In the genomic region with DNA sequence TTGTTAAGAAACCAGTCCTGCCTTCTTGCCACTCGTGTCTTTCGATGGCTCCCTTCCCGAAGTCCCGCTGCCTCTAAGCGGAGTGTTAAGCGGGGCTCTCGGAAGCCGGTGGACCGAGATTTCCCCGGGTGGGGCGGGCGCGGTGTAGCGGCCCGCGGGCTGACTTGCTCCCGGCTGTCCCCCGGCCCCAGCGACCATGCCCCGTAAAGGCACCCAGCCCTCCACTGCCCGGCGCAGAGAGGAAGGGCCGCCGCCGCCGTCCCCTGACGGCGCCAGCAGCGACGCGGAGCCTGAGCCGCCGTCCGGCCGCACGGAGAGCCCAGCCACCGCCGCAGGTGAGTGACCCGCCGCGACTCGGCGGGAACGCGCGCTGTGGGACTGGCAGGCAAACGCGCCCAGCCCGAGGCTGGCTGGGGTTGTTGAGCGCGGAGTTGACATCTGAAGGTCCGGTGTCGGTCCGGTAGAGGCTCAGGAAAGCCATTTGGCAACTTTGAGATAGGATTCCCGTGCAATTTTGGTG, we compare ENCODE assay signal across 8 cellular contexts. TPM values are rescaled to one million over a fixed set of nuclear protein-coding genes. Genes with fewer than 3 reads are reported as not detected.
DNase-seq lines count a peak whose midpoint lies in the region; ATAC-seq, FAIRE-seq and TF ChIP-seq lines count a peak whose summit lies in the region.

No MANE protein-coding gene starts in this region.

- peak overlapping the region; percentile 90 for H3K4me3 ChIP-seq in A549
- H3K4me3 ChIP-seq in SJSA1, result peak overlapping the region; percentile 61
- H3K4me3 ChIP-seq in liver (ENCODE audit: low read depth in 1 of 3, low read length in 3 of 3), result peak overlapping the region; percentile 77 to 99 (median 95)

- TF ChIP-seq EP300 in A549 (IDR thresholded peaks at IDR 0.05), result no peak

- H3K27ac Mint-ChIP-seq in central memory CD8-positive, alpha-beta T cell (ENCODE audit: low read depth), result peak overlapping the region; percentile 98
- peak overlapping the region; percentile 100 for H3K27ac Mint-ChIP-seq in stimulated activated effector memory CD8-positive, alpha-beta T cell treated with anti-CD3 and anti-CD28 coated beads, Interleukin-12 subunit alpha, Interleukin-12 subunit beta, amount 100 ng/mL, for 72 hours

- CTCF ChIA-PET in A549 (lab: Yijun Ruan, JAX), result interaction anchor here (1.0 to 1.4 kb wide), 2 partner anchors 10 to 11 kb away, joined by 3 to 12 read pairs; no protein-coding TSS in a partner anchor

- peak overlapping the region; percentile 89 to 94 for H3K9ac ChIP-seq in liver (ENCODE audit: low read depth in 1 of 2, low read length in 2 of 2)

- no peaks in the 10 kb centered on the region for H3K9me3 Mint-ChIP-seq in central memory CD8-positive, alpha-beta T cell
- no peaks in the 10 kb centered on the region for H3K9me3 Mint-ChIP-seq in stimulated activated effector memory CD8-positive, alpha-beta T cell treated with anti-CD3 and anti-CD28 coated beads, Interleukin-12 subunit alpha, Interleukin-12 subunit beta, amount 100 ng/mL, for 72 hours

- H3K27me3 Mint-ChIP-seq in central memory CD8-positive, alpha-beta T cell, result peaks cover 10% of the 10 kb centered on the region

- H3K4me1 ChIP-seq in A549 (peaks cover 27% of the 10 kb centered on the region), SJSA1 (replicated peaks) (peaks cover 12% of the 10 kb centered on the region), liver (ENCODE audit: control insufficient read depth in 4 of 4, insufficient read depth in 4 of 4, low read length in 3 of 4) (peaks cover 6 to 29% (median 13%) of the 10 kb centered on the region in 4 donors)

- no peak for TF ChIP-seq RAD21 in A549 (conservative IDR thresholded peaks at IDR 0.05 in 1 of 2, IDR thresholded peaks at IDR 0.05 in 1 of 2)
- TF ChIP-seq RAD21 in liver (IDR thresholded peaks at IDR 0.05), result no peak

- no peak for DNase-seq in A549 (ENCODE audit: low read depth in 1 of 2, low spot score in 1 of 2)
- peak in 1 of 2 experiments; percentile 55 for DNase-seq in SJSA1 (ENCODE audit: low read depth in 1 of 2, low spot score in 2 of 2)
- DNase-seq in central memory CD8-positive, alpha-beta T cell (ENCODE audit: low spot score in 2 of 2), result no peak
- DNase-seq in stimulated activated effector memory CD8-positive, alpha-beta T cell treated with anti-CD3 and anti-CD28 coated beads, Interleukin-12 subunit alpha, Interleukin-12 subunit beta, amount 100 ng/mL, for 72 hours (ENCODE audit: low spot score in 2 of 2), result peak; percentile 15 to 65
- DNase-seq in DMS114 treated with DMSO at 0.1 percent for 48 hours (lab: John Stamatoyannopoulos, UW; ENCODE audit: unreplicated experiment), result no peak
- DNase-seq in HTR-8/SVneo (ENCODE audit: insufficient read length, low spot score), result no peak

- FAIRE-seq in A549 (lab: Jason Lieb, UNC) (no peak), HTR-8/SVneo (lab: Jason Lieb, UNC) (no peak)

- peak overlapping the region; percentile 95 for H3K4me3 Mint-ChIP-seq in central memory CD8-positive, alpha-beta T cell
- peak overlapping the region; percentile 96 for H3K4me3 Mint-ChIP-seq in stimulated activated effector memory CD8-positive, alpha-beta T cell treated with anti-CD3 and anti-CD28 coated beads, Interleukin-12 subunit alpha, Interleukin-12 subunit beta, amount 100 ng/mL, for 72 hours

- TF ChIP-seq POLR2A in A549 (IDR thresholded peaks at IDR 0.05; ENCODE audit: low read length), result no peak

- H3K9me3 ChIP-seq in A549 (no peaks in the 10 kb centered on the region), SJSA1 (replicated peaks) (no peaks in the 10 kb centered on the region), liver (ENCODE audit: control insufficient read depth in 4 of 4, low read length in 3 of 4) (no peaks in the 10 kb centered on the region)

- TF ChIP-seq CTCF in A549 (IDR thresholded peaks at IDR 0.05) (no peak), liver (IDR thresholded peaks at IDR 0.05; ENCODE audit: low read depth, low read length, missing input control) (no peak)

- H3K27ac ChIP-seq in A549 (peak overlapping the region; percentile 92 to 95), SJSA1 (peak overlapping the region; percentile 90), liver (ENCODE audit: low read depth in 1 of 2, low read length in 2 of 2) (peak overlapping the region; percentile 68 to 85)

- POLR2A ChIA-PET in A549 (lab: Yijun Ruan, JAX), result interaction anchor here (0.7 to 1.4 kb wide), 2 partner anchors 10 to 49 kb away, joined by 3 to 8 read pairs; a partner anchor contains a TSS

- WGBS in A549 (ENCODE audit: missing lambda C conversion rate), result 2% methylated on average over 33 of the region's 55 CpGs
- under 1% methylated on average over 55 of the region's 55 CpGs for WGBS in liver

- H3K4me2 ChIP-seq in A549, result peak overlapping the region; percentile 82

- peaks cover 62% of the 10 kb centered on the region for H3K36me3 ChIP-seq in SJSA1
- H3K36me3 ChIP-seq in liver (ENCODE audit: control insufficient read depth in 4 of 4, insufficient read depth in 3 of 4, low read depth in 1 of 4, low read length in 3 of 4), result no peaks in the 10 kb centered on the region

- peak; percentile 24 to 32 for ATAC-seq in A549
- peak; percentile 13 for ATAC-seq in GM19351 (IDR thresholded peaks at IDR 0.05; ENCODE audit: unreplicated experiment)
- no peak for ATAC-seq in central memory CD8-positive, alpha-beta T cell (replicated peaks; ENCODE audit: extremely low read depth, poor library complexity, severe bottlenecking)
- peak; percentile 24 for ATAC-seq in stimulated activated effector memory CD8-positive, alpha-beta T cell treated with anti-CD3 and anti-CD28 coated beads, Interleukin-12 subunit alpha, Interleukin-12 subunit beta, amount 100 ng/mL, for 72 hours

- H3K27me3 ChIP-seq in SJSA1 (replicated peaks) (no peaks in the 10 kb centered on the region), liver (ENCODE audit: control insufficient read depth in 4 of 4, insufficient read depth in 4 of 4, low read length in 3 of 4) (no peaks in the 10 kb centered on the region)

- peaks cover 38% of the 10 kb centered on the region for H3K4me1 Mint-ChIP-seq in central memory CD8-positive, alpha-beta T cell
- peaks cover 46% of the 10 kb centered on the region for H3K4me1 Mint-ChIP-seq in stimulated activated effector memory CD8-positive, alpha-beta T cell treated with anti-CD3 and anti-CD28 coated beads, Interleukin-12 subunit alpha, Interleukin-12 subunit beta, amount 100 ng/mL, for 72 hours

- peaks cover 32% of the 10 kb centered on the region for H3K36me3 Mint-ChIP-seq in central memory CD8-positive, alpha-beta T cell (ENCODE audit: insufficient read depth)
- H3K36me3 Mint-ChIP-seq in stimulated activated effector memory CD8-positive, alpha-beta T cell treated with anti-CD3 and anti-CD28 coated beads, Interleukin-12 subunit alpha, Interleukin-12 subunit beta, amount 100 ng/mL, for 72 hours, result peaks cover 69% of the 10 kb centered on the region

TF ChIP-seq in A549, 52 proteins besides CTCF, POLR2A, EP300 and RAD21 (continues in another document):
- TF ChIP-seq ZFP36 (IDR thresholded peaks at IDR 0.05; ENCODE audit: borderline replicate concordance, partially characterized antibody), result no peak
- TF ChIP-seq, protein P1, sequence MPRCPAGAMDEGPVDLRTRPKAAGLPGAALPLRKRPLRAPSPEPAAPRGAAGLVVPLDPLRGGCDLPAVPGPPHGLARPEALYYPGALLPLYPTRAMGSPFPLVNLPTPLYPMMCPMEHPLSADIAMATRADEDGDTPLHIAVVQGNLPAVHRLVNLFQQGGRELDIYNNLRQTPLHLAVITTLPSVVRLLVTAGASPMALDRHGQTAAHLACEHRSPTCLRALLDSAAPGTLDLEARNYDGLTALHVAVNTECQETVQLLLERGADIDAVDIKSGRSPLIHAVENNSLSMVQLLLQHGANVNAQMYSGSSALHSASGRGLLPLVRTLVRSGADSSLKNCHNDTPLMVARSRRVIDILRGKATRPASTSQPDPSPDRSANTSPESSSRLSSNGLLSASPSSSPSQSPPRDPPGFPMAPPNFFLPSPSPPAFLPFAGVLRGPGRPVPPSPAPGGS (IDR thresholded peaks at IDR 0.05), result no peak

TF ChIP-seq in liver, 16 proteins besides CTCF, POLR2A, EP300 and RAD21 (continues in another document):
- no peak for TF ChIP-seq GABPA (IDR thresholded peaks at IDR 0.05 in 1 of 2, conservative IDR thresholded peaks at IDR 0.05 in 1 of 2)
- no peak for TF ChIP-seq TAF1 (conservative IDR thresholded peaks at IDR 0.05)
- no peak for TF ChIP-seq RXRA (IDR thresholded peaks at IDR 0.05)
- no peak for TF ChIP-seq EGR1 (IDR thresholded peaks at IDR 0.05; ENCODE audit: low read depth in 2 of 2)
- no peak for TF ChIP-seq SP1 (IDR thresholded peaks at IDR 0.05)
- TF ChIP-seq FOXA1 (IDR thresholded peaks at IDR 0.05), result no peak
- no peak for TF ChIP-seq YY1 (IDR thresholded peaks at IDR 0.05)

RNA-seq across cellular contexts. Expression of a gene that starts 1.2 kb away (rescaled TPM):
- 76.2 and 139 TPM in 2 replicates for polyA plus RNA-seq in A549 (2011; rRNA removed)
- polyA plus RNA-seq in A549 (2012; cell fraction: cytosol; rRNA removed), result 40.2 and 44.9 TPM in 2 replicates
- 89.2 and 111 TPM in 2 replicates for polyA plus RNA-seq in A549 (2012; cell fraction: nucleus; rRNA removed)
- polyA plus RNA-seq in A549 (2017; fragmentation: RNase III; extraction: RNeasy Plus Mini Kit Qiagen cat#74134 plus additional on column Dnase treatment), result 116 to 123 TPM (median 121 TPM) in 3 replicates
- polyA minus RNA-seq in A549 (2011; rRNA and poly(A)+ RNA removed), result 20.5 and 23.7 TPM in 2 replicates
- total RNA-seq in SJSA1 (2014; rRNA removed; shearing (Covaris generic)), result 125 and 198 TPM in 2 replicates
- total RNA-seq in liver, result 100 to 1,000 TPM in 1 of 2 donors, 10 to 100 TPM in 1; 17.1 to 161 TPM
- polyA plus RNA-seq in liver, result 10 to 100 TPM in 1 of 2 donors, 1 to 10 TPM in 1; 6.7 to 17.0 TPM

RNA-seq across cellular contexts. Expression of a gene that starts 1.7 kb away (rescaled TPM):
- 28.1 and 41.8 TPM in 2 replicates for polyA plus RNA-seq in A549 (2011; rRNA removed)
- 5.4 and 6.3 TPM in 2 replicates for polyA plus RNA-seq in A549 (2012; cell fraction: cytosol; rRNA removed)
- 4.1 and 7.4 TPM in 2 replicates for polyA plus RNA-seq in A549 (2012; cell fraction: nucleus; rRNA removed)
- 28.4 to 30.7 TPM (median 30.6 TPM) in 3 replicates for polyA plus RNA-seq in A549 (2017; fragmentation: RNase III; extraction: RNeasy Plus Mini Kit Qiagen cat#74134 plus additional on column Dnase treatment)
- 7.4 and 7.6 TPM in 2 replicates for polyA minus RNA-seq in A549 (2011; rRNA and poly(A)+ RNA removed)
- 26.9 and 30.5 TPM in 2 replicates for total RNA-seq in SJSA1 (2014; rRNA removed; shearing (Covaris generic))
- 10 to 100 TPM; 12.9 to 15.7 TPM for total RNA-seq in liver
- polyA plus RNA-seq in liver, result 1 to 10 TPM; 3.5 to 3.6 TPM

RNA-seq across cellular contexts. Expression of a gene that starts 48.9 kb away (rescaled TPM):
- polyA plus RNA-seq in A549 (2011; rRNA removed) (10.9 and 14.0 TPM in 2 replicates), A549 (2017; fragmentation: RNase III; extraction: RNeasy Plus Mini Kit Qiagen cat#74134 plus additional on column Dnase treatment) (12.1 to 13.6 TPM (median 12.6 TPM) in 3 replicates), liver (under 1 TPM; 0.18 to 0.90 TPM)
- polyA plus RNA-seq in A549 (2012; cell fraction: cytosol; rRNA removed), result 2.7 and 3.4 TPM in 2 replicates
- 2.7 and 4.4 TPM in 2 replicates for polyA plus RNA-seq in A549 (2012; cell fraction: nucleus; rRNA removed)
- 13.3 and 16.3 TPM in 2 replicates for polyA minus RNA-seq in A549 (2011; rRNA and poly(A)+ RNA removed)
- 99.9 and 119 TPM in 2 replicates for total RNA-seq in SJSA1 (2014; rRNA removed; shearing (Covaris generic))
- total RNA-seq in liver, result 10 to 100 TPM in 1 of 2 donors, under 1 TPM in 1; 0.84 to 33.3 TPM

Comparison
In these comparisons a context has a peak if more than half of its experiments do, and no peak if none do; other contexts are left out.
1. DNase-seq: peak in stimulated activated effector memory CD8-positive, alpha-beta T cell treated with anti-CD3 and anti-CD28 coated beads, Interleukin-12 subunit alpha, Interleukin-12 subunit beta, amount 100 ng/mL, for 72 hours (2 of 2); none in A549 (0 of 2), central memory CD8-positive, alpha-beta T cell (0 of 2), DMS114 treated with DMSO at 0.1 percent for 48 hours (single experiment) and HTR-8/SVneo (single experiment).
2. Peak in every context shown above with its lines, with median percentiles within 50 percentile points of each other: H3K27ac ChIP-seq and H3K4me3 ChIP-seq.